Comparison of ENCODE assay signal across 8 cellular contexts in genomic region chr21:44931137-44931500, GRCh38. TPM values are rescaled to one million over a fixed set of nuclear protein-coding genes. Genes with fewer than 3 reads are reported as not detected.
DNase-seq lines count a peak whose midpoint lies in the region; ATAC-seq and TF ChIP-seq lines count a peak whose summit lies in the region.

No MANE protein-coding gene starts in this region.

- H3K4me3 ChIP-seq in H7 (ENCODE audit: insufficient read depth, low read depth, low read length) (peak overlapping the region; percentile 24), left lung (peak overlapping the region; percentile 31 to 53)

- H3K36me3 ChIP-seq in H7 (replicated peaks; ENCODE audit: control insufficient read depth, insufficient read depth, low read length) (no peaks in the 10 kb centered on the region), left lung (no peaks in the 10 kb centered on the region)

- peak overlapping the region in 1 of 2 donors; percentile 93 for H3K27ac ChIP-seq in left lung

- H3K4me1 ChIP-seq in left lung, result peaks cover 33 to 75% of the 10 kb centered on the region in 2 donors

- peak overlapping the region; percentile 81 to 95 for H3K4me3 Mint-ChIP-seq in CD14-positive monocyte
- peak overlapping the region; percentile 77 for H3K4me3 Mint-ChIP-seq in activated T-cell treated with anti-CD3 and anti-CD28 coated beads, Interleukin-2, amount 50 U/mL, for 24 hours

- ATAC-seq in left lung (no peak), HG03439 (IDR thresholded peaks at IDR 0.05; ENCODE audit: unreplicated experiment) (no peak)

- H3K27me3 Mint-ChIP-seq in CD14-positive monocyte (ENCODE audit: low read depth in 3 of 3), result peaks cover 0 to 7% (median 3%) of the 10 kb centered on the region in 3 donors
- H3K27me3 Mint-ChIP-seq in activated T-cell treated with anti-CD3 and anti-CD28 coated beads, Interleukin-2, amount 50 U/mL, for 24 hours, result no peaks in the 10 kb centered on the region

- peaks cover 0 to 1% (median 0%) of the 10 kb centered on the region in 7 donors for H3K9me3 Mint-ChIP-seq in CD14-positive monocyte
- H3K9me3 Mint-ChIP-seq in activated T-cell treated with anti-CD3 and anti-CD28 coated beads, Interleukin-2, amount 50 U/mL, for 24 hours, result no peaks in the 10 kb centered on the region

- TF ChIP-seq CTCF in CD14-positive monocyte (IDR thresholded peaks at IDR 0.05), result no peak
- TF ChIP-seq CTCF in left lung (IDR thresholded peaks at IDR 0.05), result no peak

- H3K36me3 Mint-ChIP-seq in CD14-positive monocyte, result peaks cover 7 to 31% of the 10 kb centered on the region in 2 donors
- no peaks in the 10 kb centered on the region for H3K36me3 Mint-ChIP-seq in activated T-cell treated with anti-CD3 and anti-CD28 coated beads, Interleukin-2, amount 50 U/mL, for 24 hours (ENCODE audit: low read depth)

- H3K27ac Mint-ChIP-seq in CD14-positive monocyte, result peak overlapping the region; percentile 86 to 94 (median 91)
- H3K27ac Mint-ChIP-seq in activated T-cell treated with anti-CD3 and anti-CD28 coated beads, Interleukin-2, amount 50 U/mL, for 24 hours, result peak overlapping the region; percentile 87

- intact Hi-C loops in CD14-positive monocyte (cut with micrococcal nuclease) (loop anchor here in 1 of 2 donors (2.0 to 5.0 kb wide), 2 partner anchors 14 to 114 kb away; partner anchors contain the start of gene SUMO3), left lung (cut with DNase I) (no loop called here)

- H3K4me1 Mint-ChIP-seq in CD14-positive monocyte, result peaks cover 66% of the 10 kb centered on the region
- H3K4me1 Mint-ChIP-seq in activated T-cell treated with anti-CD3 and anti-CD28 coated beads, Interleukin-2, amount 50 U/mL, for 24 hours (ENCODE audit: low read depth), result peaks cover 54% of the 10 kb centered on the region

- no peak for DNase-seq in CD14-positive monocyte (ENCODE audit: low spot score)
- DNase-seq in H7, result peak; percentile 79
- no peak for DNase-seq in activated T-cell treated with anti-CD3 and anti-CD28 coated beads, Interleukin-2, amount 50 U/mL, for 24 hours
- peak in 1 of 2 donors; percentile 88 for DNase-seq in left lung
- DNase-seq in DMS53 (lab: John Stamatoyannopoulos, UW), result no peak
- no peak for DNase-seq in stimulated activated CD4-positive, alpha-beta T cell treated with anti-CD3 and anti-CD28 coated beads, Interleukin-4, amount 100 ng/mL, for 24 hours
- no peak for DNase-seq in COR-L47 (lab: John Stamatoyannopoulos, UW)

- peaks cover 78% of the 10 kb centered on the region for H3K27me3 ChIP-seq in H7 (ENCODE audit: control insufficient read depth, insufficient read depth, low read length)
- H3K27me3 ChIP-seq in left lung, result peaks cover 12 to 81% of the 10 kb centered on the region in 2 donors

- no peaks in the 10 kb centered on the region for H3K9me3 ChIP-seq in left lung

RNA-seq across cellular contexts. Expression of gene SLX9, which starts 8.7 kb away (rescaled TPM):
- polyA plus RNA-seq in CD14-positive monocyte, result 1 to 10 TPM; 7.5 to 9.0 TPM
- total RNA-seq in H7 (2014; rRNA removed; shearing (Covaris generic)), result 30.3 and 35.0 TPM in 2 replicates
- total RNA-seq in left lung, result 10 to 100 TPM; 16.4 to 29.6 TPM

RNA-seq across cellular contexts. Expression of gene ITGB2, which starts 10.4 kb away (rescaled TPM):
- 1,000 to 10,000 TPM; 1,470 to 1,628 TPM for polyA plus RNA-seq in CD14-positive monocyte
- 1.4 and 2.4 TPM in 2 replicates for total RNA-seq in H7 (2014; rRNA removed; shearing (Covaris generic))
- total RNA-seq in left lung, result 100 to 1,000 TPM; 185 to 404 TPM

RNA-seq across cellular contexts. Expression of gene PTTG1IP, which starts 57.6 kb away (rescaled TPM):
- 100 to 1,000 TPM; 206 to 238 TPM for polyA plus RNA-seq in CD14-positive monocyte
- 117 and 134 TPM in 2 replicates for total RNA-seq in H7 (2014; rRNA removed; shearing (Covaris generic))
- 100 to 1,000 TPM; 247 to 263 TPM for total RNA-seq in left lung

Comparison
In these comparisons a context has a peak if more than half of its experiments do, and no peak if none do; other contexts are left out.
1. RNA of gene ITGB2, which starts 10.4 kb away (total RNA-seq): 185 to 404 TPM in left lung; 1.4 to 2.4 TPM in H7; every median in the first group is over 10 times any median in the second.